In genomic region chr17:50361561-50362480, GRCh38 we compare ENCODE assay signal across 1 cellular context.
TF ChIP-seq lines count a peak whose summit lies in the region.

No MANE protein-coding gene starts in this region.

TF ChIP-seq in K562, 482 proteins besides CTCF, POLR2A, EP300 and RAD21 (continued from another document and continues in another):
- TF ChIP-seq TFAM (CRISPR knock-in tag; conservative IDR thresholded peaks at IDR 0.05), result no peak
- no peak for TF ChIP-seq HOXB6 (CRISPR knock-in tag; IDR thresholded peaks at IDR 0.05; ENCODE audit: borderline replicate concordance)
- no peak for TF ChIP-seq ZNF174 (CRISPR knock-in tag; IDR thresholded peaks at IDR 0.05)
- TF ChIP-seq POLR2H (tag; IDR thresholded peaks at IDR 0.05; ENCODE audit: low read depth), result no peak
- TF ChIP-seq CBX3 (IDR thresholded peaks at IDR 0.05; ENCODE audit: borderline replicate concordance in 1 of 2, low read length in 2 of 2), result peak in 1 of 2 experiments; percentile 55; a peak in 1 of 3 replicates
- TF ChIP-seq MAFF (IDR thresholded peaks at IDR 0.05; ENCODE audit: low read length), result no peak
- 0 out of 2 replicates have a peak, but pooled peaks have one; percentile 35 for TF ChIP-seq ZEB2 (IDR thresholded peaks at IDR 0.05)
- no peak for TF ChIP-seq ZNF143 (CRISPR knock-in tag; IDR thresholded peaks at IDR 0.05)
- no peak for TF ChIP-seq BRD9 (IDR thresholded peaks at IDR 0.05; ENCODE audit: low read depth, partially characterized antibody)
- no peak for TF ChIP-seq MED1 (CRISPR knock-in tag; IDR thresholded peaks at IDR 0.05; ENCODE audit: borderline replicate concordance)
- TF ChIP-seq, protein P1, sequence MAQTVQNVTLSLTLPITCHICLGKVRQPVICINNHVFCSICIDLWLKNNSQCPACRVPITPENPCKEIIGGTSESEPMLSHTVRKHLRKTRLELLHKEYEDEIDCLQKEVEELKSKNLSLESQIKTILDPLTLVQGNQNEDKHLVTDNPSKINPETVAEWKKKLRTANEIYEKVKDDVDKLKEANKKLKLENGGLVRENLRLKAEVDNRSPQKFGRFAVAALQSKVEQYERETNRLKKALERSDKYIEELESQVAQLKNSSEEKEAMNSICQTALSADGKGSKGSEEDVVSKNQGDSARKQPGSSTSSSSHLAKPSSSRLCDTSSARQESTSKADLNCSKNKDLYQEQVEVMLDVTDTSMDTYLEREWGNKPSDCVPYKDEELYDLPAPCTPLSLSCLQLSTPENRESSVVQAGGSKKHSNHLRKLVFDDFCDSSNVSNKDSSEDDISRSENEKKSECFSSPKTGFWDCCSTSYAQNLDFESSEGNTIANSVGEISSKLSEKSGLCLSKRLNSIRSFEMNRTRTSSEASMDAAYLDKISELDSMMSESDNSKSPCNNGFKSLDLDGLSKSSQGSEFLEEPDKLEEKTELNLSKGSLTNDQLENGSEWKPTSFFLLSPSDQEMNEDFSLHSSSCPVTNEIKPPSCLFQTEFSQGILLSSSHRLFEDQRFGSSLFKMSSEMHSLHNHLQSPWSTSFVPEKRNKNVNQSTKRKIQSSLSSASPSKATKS (CRISPR knock-in tag; IDR thresholded peaks at IDR 0.05), result no peak
- peak; percentile 37 for TF ChIP-seq RBM39 (optimal IDR thresholded peaks at IDR 0.05; ENCODE audit: low read depth, low read length)
- TF ChIP-seq GABPA (tag; conservative IDR thresholded peaks at IDR 0.05; ENCODE audit: low read depth), result no peak
- TF ChIP-seq FOXJ2 (tag; IDR thresholded peaks at IDR 0.05), result no peak
- no peak for TF ChIP-seq ZBTB40 (IDR thresholded peaks at IDR 0.05)
- TF ChIP-seq ZBTB40 (CRISPR knock-in tag; IDR thresholded peaks at IDR 0.05), result no peak
- TF ChIP-seq ZNF589 (CRISPR knock-in tag; IDR thresholded peaks at IDR 0.05; ENCODE audit: low read depth), result no peak
- no peak for TF ChIP-seq USF2 (CRISPR knock-in tag; IDR thresholded peaks at IDR 0.05)
- no peak for TF ChIP-seq KAT2B (IDR thresholded peaks at IDR 0.05; ENCODE audit: low read depth, low read length)
- no peak; the same call in 1 of the 2 replicates for TF ChIP-seq POLR2AphosphoS2 (IDR thresholded peaks at IDR 0.05; ENCODE audit: low read length)
- no peak for TF ChIP-seq ARID2 (IDR thresholded peaks at IDR 0.05)
- TF ChIP-seq NFE2 (IDR thresholded peaks at IDR 0.05; ENCODE audit: low read depth), result no peak
- TF ChIP-seq ZFP91 (CRISPR knock-in tag; IDR thresholded peaks at IDR 0.05), result no peak
- TF ChIP-seq ZZZ3 (IDR thresholded peaks at IDR 0.05), result no peak
- TF ChIP-seq, protein P2, sequence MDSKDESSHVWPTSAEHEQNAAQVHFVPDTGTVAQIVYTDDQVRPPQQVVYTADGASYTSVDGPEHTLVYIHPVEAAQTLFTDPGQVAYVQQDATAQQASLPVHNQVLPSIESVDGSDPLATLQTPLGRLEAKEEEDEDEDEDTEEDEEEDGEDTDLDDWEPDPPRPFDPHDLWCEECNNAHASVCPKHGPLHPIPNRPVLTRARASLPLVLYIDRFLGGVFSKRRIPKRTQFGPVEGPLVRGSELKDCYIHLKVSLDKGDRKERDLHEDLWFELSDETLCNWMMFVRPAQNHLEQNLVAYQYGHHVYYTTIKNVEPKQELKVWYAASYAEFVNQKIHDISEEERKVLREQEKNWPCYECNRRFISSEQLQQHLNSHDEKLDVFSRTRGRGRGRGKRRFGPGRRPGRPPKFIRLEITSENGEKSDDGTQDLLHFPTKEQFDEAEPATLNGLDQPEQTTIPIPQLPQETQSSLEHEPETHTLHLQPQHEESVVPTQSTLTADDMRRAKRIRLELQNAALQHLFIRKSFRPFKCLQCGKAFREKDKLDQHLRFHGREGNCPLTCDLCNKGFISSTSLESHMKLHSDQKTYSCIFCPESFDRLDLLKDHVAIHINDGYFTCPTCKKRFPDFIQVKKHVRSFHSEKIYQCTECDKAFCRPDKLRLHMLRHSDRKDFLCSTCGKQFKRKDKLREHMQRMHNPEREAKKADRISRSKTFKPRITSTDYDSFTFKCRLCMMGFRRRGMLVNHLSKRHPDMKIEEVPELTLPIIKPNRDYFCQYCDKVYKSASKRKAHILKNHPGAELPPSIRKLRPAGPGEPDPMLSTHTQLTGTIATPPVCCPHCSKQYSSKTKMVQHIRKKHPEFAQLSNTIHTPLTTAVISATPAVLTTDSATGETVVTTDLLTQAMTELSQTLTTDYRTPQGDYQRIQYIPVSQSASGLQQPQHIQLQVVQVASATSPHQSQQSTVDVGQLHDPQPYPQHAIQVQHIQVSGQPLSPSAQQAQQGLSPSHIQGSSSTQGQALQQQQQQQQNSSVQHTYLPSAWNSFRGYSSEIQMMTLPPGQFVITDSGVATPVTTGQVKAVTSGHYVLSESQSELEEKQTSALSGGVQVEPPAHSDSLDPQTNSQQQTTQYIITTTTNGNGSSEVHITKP (IDR thresholded peaks at IDR 0.05; ENCODE audit: partially characterized antibody), result peak; percentile 56
- no peak for TF ChIP-seq ZNF253 (CRISPR knock-in tag; conservative IDR thresholded peaks at IDR 0.05)
- TF ChIP-seq YY1 (IDR thresholded peaks at IDR 0.05; ENCODE audit: borderline replicate concordance in 1 of 3, control insufficient read depth in 1 of 3, extremely low read depth in 1 of 3, insufficient read depth in 3 of 3, insufficient read length in 1 of 3, insufficient replicate concordance in 2 of 3, low read depth in 1 of 3, low read length in 2 of 3), result no peak
- no peak for TF ChIP-seq ZNF347 (CRISPR knock-in tag; IDR thresholded peaks at IDR 0.05; ENCODE audit: low read depth)
- TF ChIP-seq U2AF1 (optimal IDR thresholded peaks at IDR 0.05; ENCODE audit: low read depth, low read length), result no peak
- no peak for TF ChIP-seq ZNF609 (CRISPR knock-in tag; IDR thresholded peaks at IDR 0.05; ENCODE audit: borderline replicate concordance)
- TF ChIP-seq TCF7L2 (IDR thresholded peaks at IDR 0.05; ENCODE audit: low read depth, low read length), result no peak
- no peak for TF ChIP-seq THRAP3 (IDR thresholded peaks at IDR 0.05; ENCODE audit: borderline replicate concordance)
- no peak for TF ChIP-seq ATF3 (IDR thresholded peaks at IDR 0.05)
- 0 out of 2 replicates have a peak, but pooled peaks have one; percentile 17 for TF ChIP-seq ATF3 (CRISPR knock-in tag; conservative IDR thresholded peaks at IDR 0.05)
- TF ChIP-seq NFATC3 (IDR thresholded peaks at IDR 0.05), result no peak; the same call in 1 of the 2 replicates
- TF ChIP-seq BCOR (IDR thresholded peaks at IDR 0.05), result no peak
- TF ChIP-seq SRSF9 (IDR thresholded peaks at IDR 0.05; ENCODE audit: borderline replicate concordance, low read depth, low read length), result no peak
- TF ChIP-seq CEBPG (CRISPR knock-in tag; IDR thresholded peaks at IDR 0.05), result no peak
- TF ChIP-seq CEBPG (tag; conservative IDR thresholded peaks at IDR 0.05 in 1 of 2, IDR thresholded peaks at IDR 0.05 in 1 of 2), result no peak
